In genomic region chr1:38152351-38153082, GRCh38 we compare ENCODE assay signal across 9 cellular contexts.
DNase-seq lines count a peak whose midpoint lies in the region; ATAC-seq and TF ChIP-seq lines count a peak whose summit lies in the region.
"Had no signal": no experiment of that assay in that cellular context is flagged by ENCODE, and none has a peak within 500 bp of the region (broad histone marks: within the 10 kb centered on the region; RNA-seq: fewer than 3 reads in every experiment).

No MANE protein-coding gene starts in this region.

- ATAC-seq in GM21367 (IDR thresholded peaks at IDR 0.05; ENCODE audit: unreplicated experiment) (no peak), gastroesophageal sphincter (no peak)

- WGBS in gastroesophageal sphincter (ENCODE audit: low coverage in 1 of 2), 2 donors: 67 to 93% methylated on average over 2 to 3 of the region's 3 CpGs

- TF ChIP-seq CTCF in coronary artery (IDR thresholded peaks at IDR 0.05) (no peak), gastroesophageal sphincter (IDR thresholded peaks at IDR 0.05) (no peak)

- H3K4me1 ChIP-seq in gastroesophageal sphincter: no peaks in the 10 kb centered on the region

- H3K36me3 ChIP-seq in gastroesophageal sphincter: no peaks in the 10 kb centered on the region
- H3K36me3 ChIP-seq: MG63 had no signal

- TF ChIP-seq POLR2A in gastroesophageal sphincter (IDR thresholded peaks at IDR 0.05): no peak

- TF ChIP-seq EP300 in gastroesophageal sphincter (IDR thresholded peaks at IDR 0.05): no peak

- H3K4me3 ChIP-seq in coronary artery (no peak overlapping the region), gastroesophageal sphincter (no peak overlapping the region)
- H3K4me3 ChIP-seq: MG63 had no signal

- no peak overlapping the region for H3K27ac ChIP-seq in coronary artery
- H3K27ac ChIP-seq in gastroesophageal sphincter: no peak overlapping the region

- DNase-seq in ELR (ENCODE audit: low read depth): peak; percentile 15
- DNase-seq in HPDE6-E6E7 (ENCODE audit: extremely low spot score): peak; percentile 45
- DNase-seq in NCI-H748 treated with DMSO at 0.1 percent for 48 hours (lab: John Stamatoyannopoulos, UW): peak; percentile 79
- DNase-seq in kidney tubule cell (ENCODE audit: low spot score): peak; percentile 27
- DNase-seq in coronary artery (ENCODE audit: low spot score): no peak
- DNase-seq in MV-4-11 (lab: John Stamatoyannopoulos, UW): no peak
- DNase-seq: MG63 had no signal

- H3K27me3 ChIP-seq in gastroesophageal sphincter: peaks cover 18% of the 10 kb centered on the region
- H3K27me3 ChIP-seq: MG63 had no signal

- H3K9me3 ChIP-seq in gastroesophageal sphincter: peaks cover 0 to 28% (median 0%) of the 10 kb centered on the region in 3 donors
- H3K9me3 ChIP-seq: MG63 had no signal

Comparison
In these comparisons a context has a peak if more than half of its experiments do, and no peak if none do; other contexts are left out.
1. DNase-seq: peak in ELR (single experiment), HPDE6-E6E7 (single experiment), NCI-H748 treated with DMSO at 0.1 percent for 48 hours (single experiment) and kidney tubule cell (single experiment); none in coronary artery (single experiment) and MV-4-11 (single experiment).